In genomic region chr4:102355748-102356147, GRCh38 we compare ENCODE assay signal across 1 cellular context.
TF ChIP-seq lines count a peak whose summit lies in the region.

No MANE protein-coding gene starts in this region.

TF ChIP-seq in K562, 482 proteins besides CTCF, POLR2A, EP300 and RAD21 (continued from another document and continues in another):
- TF ChIP-seq ZNF592 (IDR thresholded peaks at IDR 0.05): no peak
- TF ChIP-seq NFE2 (IDR thresholded peaks at IDR 0.05; ENCODE audit: low read depth): no peak
- TF ChIP-seq RNF219 (CRISPR knock-in tag; IDR thresholded peaks at IDR 0.05): no peak
- TF ChIP-seq MNT (conservative IDR thresholded peaks at IDR 0.05): no peak
- no peak for TF ChIP-seq ZNF280B (CRISPR knock-in tag; IDR thresholded peaks at IDR 0.05)
- no peak for TF ChIP-seq ZBTB1 (CRISPR knock-in tag; IDR thresholded peaks at IDR 0.05; ENCODE audit: borderline replicate concordance, low read depth)
- peak; percentile 93 for TF ChIP-seq TCF3 (CRISPR knock-in tag; IDR thresholded peaks at IDR 0.05)
- TF ChIP-seq SUPT5H (IDR thresholded peaks at IDR 0.05): no peak
- TF ChIP-seq E2F8 (IDR thresholded peaks at IDR 0.05; ENCODE audit: low read depth, partially characterized antibody): no peak
- TF ChIP-seq NCOA1 (IDR thresholded peaks at IDR 0.05; ENCODE audit: low read depth): peak; percentile 34; the same call in 1 of the 2 replicates
- TF ChIP-seq CBFA2T2 (conservative IDR thresholded peaks at IDR 0.05): peak; percentile 97
- no peak for TF ChIP-seq HINFP (tag; conservative IDR thresholded peaks at IDR 0.05; ENCODE audit: low read depth)
- TF ChIP-seq ZNF395 (CRISPR knock-in tag; IDR thresholded peaks at IDR 0.05): no peak
- TF ChIP-seq CREB1 (IDR thresholded peaks at IDR 0.05): no peak; the same call in none of the 2 replicates
- no peak for TF ChIP-seq CREB1 (CRISPR knock-in tag; IDR thresholded peaks at IDR 0.05)
- no peak for TF ChIP-seq TRIM28 (IDR thresholded peaks at IDR 0.05)
- no peak for TF ChIP-seq RBM39 (optimal IDR thresholded peaks at IDR 0.05; ENCODE audit: low read depth, low read length)
- TF ChIP-seq FOXA3 (CRISPR knock-in tag; conservative IDR thresholded peaks at IDR 0.05 in 1 of 2, IDR thresholded peaks at IDR 0.05 in 1 of 2): no peak
- no peak for TF ChIP-seq ESRRA (IDR thresholded peaks at IDR 0.05; ENCODE audit: borderline replicate concordance, low read depth)
- TF ChIP-seq SMAD1 (IDR thresholded peaks at IDR 0.05; ENCODE audit: low read depth, low read length, partially characterized antibody): no peak
- no peak for TF ChIP-seq VEZF1 (CRISPR knock-in tag; IDR thresholded peaks at IDR 0.05)
- TF ChIP-seq NFE2L1 (tag; IDR thresholded peaks at IDR 0.05; ENCODE audit: borderline replicate concordance, low read depth): no peak
- TF ChIP-seq TCF7 (IDR thresholded peaks at IDR 0.05; ENCODE audit: borderline replicate concordance): no peak
- no peak for TF ChIP-seq THAP12 (CRISPR knock-in tag; IDR thresholded peaks at IDR 0.05)
- TF ChIP-seq ZNF586 (CRISPR knock-in tag; conservative IDR thresholded peaks at IDR 0.05): no peak
- TF ChIP-seq STAT5A (IDR thresholded peaks at IDR 0.05; ENCODE audit: borderline replicate concordance, low read length): peak; percentile 90
- no peak for TF ChIP-seq NFXL1 (CRISPR knock-in tag; IDR thresholded peaks at IDR 0.05)
- TF ChIP-seq ZNF639 (CRISPR knock-in tag; conservative IDR thresholded peaks at IDR 0.05 in 1 of 2, IDR thresholded peaks at IDR 0.05 in 1 of 2): no peak
- TF ChIP-seq ARID1B (IDR thresholded peaks at IDR 0.05): peak; percentile 94
- TF ChIP-seq ZNF668 (CRISPR knock-in tag; IDR thresholded peaks at IDR 0.05): no peak
- TF ChIP-seq PPARD (CRISPR knock-in tag; IDR thresholded peaks at IDR 0.05): no peak
- TF ChIP-seq NR1H2 (CRISPR knock-in tag; IDR thresholded peaks at IDR 0.05): no peak
- TF ChIP-seq POLR2AphosphoS5 (IDR thresholded peaks at IDR 0.05; ENCODE audit: control insufficient read depth, insufficient read depth, low read depth, low read length): peak; percentile 92
- TF ChIP-seq NR2C1 (IDR thresholded peaks at IDR 0.05): no peak
- no peak for TF ChIP-seq NR2C1 (tag; IDR thresholded peaks at IDR 0.05)
